In genomic region chr3:177674186-177674585, GRCh38 we compare ENCODE assay signal across 18 cellular contexts.
DNase-seq lines count a peak whose midpoint lies in the region; ATAC-seq and TF ChIP-seq lines count a peak whose summit lies in the region.
"Had no signal": no experiment of that assay in that cellular context is flagged by ENCODE, and none has a peak within 500 bp of the region (broad histone marks: within the 10 kb centered on the region; RNA-seq: fewer than 3 reads in every experiment).

No MANE protein-coding gene starts in this region.

- H3F3A ChIP-seq in SK-N-SH (replicated peaks; ENCODE audit: insufficient read depth), result no peaks in the 10 kb centered on the region

- H4K20me1 ChIP-seq in SK-N-SH (ENCODE audit: insufficient read depth) (no peaks in the 10 kb centered on the region), osteoblast (ENCODE audit: insufficient read depth, low read length) (no peaks in the 10 kb centered on the region)

- H2AFZ ChIP-seq in SK-N-SH (ENCODE audit: low read depth) (no peak overlapping the region; the same call in 1 of the 2 replicates), osteoblast (ENCODE audit: low read length) (peak overlapping the region; percentile 67)
- H2AFZ ChIP-seq: PC-9 had no signal

- CTCF ChIA-PET in SK-N-SH (lab: Yijun Ruan, JAX), result no interaction called here

- H3K27me3 Mint-ChIP-seq in brain, result peaks cover 6% of the 10 kb centered on the region

- DNase-seq in SK-N-SH (no peak), osteoblast (ENCODE audit: insufficient read length, low spot score, missing footprints) (no peak), head of caudate nucleus (no peak), sigmoid colon (no peak)
- DNase-seq in stimulated activated CD4-positive, alpha-beta T cell treated with anti-CD3 and anti-CD28 coated beads, Interleukin-4, amount 100 ng/mL, for 1 hour, result no peak
- DNase-seq: C1 segment of cervical spinal cord; CD8-positive, alpha-beta T cell; MM.1S; NCI-H1048; NCI-H1417 treated with DMSO at 0.1 percent for 48 hours; NCI-H187; PC-9; RPMI8226; SHP77 had no signal

- H3K4me3 Mint-ChIP-seq in brain, result no peak overlapping the region
- H3K4me3 Mint-ChIP-seq: CD8-positive, alpha-beta T cell had no signal

- no peak overlapping the region for H3K4me2 ChIP-seq in SK-N-SH
- no peak overlapping the region for H3K4me2 ChIP-seq in osteoblast (ENCODE audit: insufficient read depth, low read length)
- H3K4me2 ChIP-seq: PC-9 had no signal

- no peak for TF ChIP-seq POLR2A in sigmoid colon (IDR thresholded peaks at IDR 0.05)

- H3K9me3 ChIP-seq in SK-N-SH (no peaks in the 10 kb centered on the region), osteoblast (ENCODE audit: low read depth, low read length) (no peaks in the 10 kb centered on the region), sigmoid colon (no peaks in the 10 kb centered on the region)

- TF ChIP-seq EP300 in SK-N-SH (IDR thresholded peaks at IDR 0.05; ENCODE audit: borderline replicate concordance in 1 of 2, low read depth in 1 of 2, low read length in 1 of 2) (no peak), sigmoid colon (IDR thresholded peaks at IDR 0.05) (no peak)

- H3K4me3 ChIP-seq in SK-N-SH (ENCODE audit: low read depth in 2 of 2, low read length in 1 of 2) (no peak overlapping the region), osteoblast (ENCODE audit: insufficient read depth, low read length) (no peak overlapping the region), sigmoid colon (no peak overlapping the region)
- H3K4me3 ChIP-seq: PC-9 had no signal

- peaks cover 0 to 11% of the 10 kb centered on the region in 2 experiments; a peak in 3 of 4 replicates for H3K4me1 ChIP-seq in SK-N-SH (ENCODE audit: control insufficient read depth in 1 of 2, insufficient read depth in 2 of 2, low read depth in 1 of 2, low read length in 1 of 2)
- peaks cover 11% of the 10 kb centered on the region for H3K4me1 ChIP-seq in osteoblast (ENCODE audit: insufficient read depth, low read length)
- peaks cover 0 to 31% (median 23%) of the 10 kb centered on the region in 4 donors for H3K4me1 ChIP-seq in sigmoid colon

- POLR2A ChIA-PET in SK-N-SH (lab: Yijun Ruan, JAX), result no interaction called here

- peak; percentile 30; the same call in 1 of the 3 replicates for ATAC-seq in SK-N-SH treated with all-trans-retinoic acid at 6 μM for 48 hours
- no peak for ATAC-seq in GM18909 (IDR thresholded peaks at IDR 0.05; ENCODE audit: poor library complexity, unreplicated experiment)
- ATAC-seq: CD8-positive, alpha-beta T cell had no signal

- H3K27ac Mint-ChIP-seq in brain, result peak overlapping the region in 4 of 5 experiments; percentile 11 to 53 (median 38)
- H3K27ac Mint-ChIP-seq: CD8-positive, alpha-beta T cell had no signal

- H3K36me3 Mint-ChIP-seq in brain, result no peaks in the 10 kb centered on the region
- H3K36me3 Mint-ChIP-seq: CD8-positive, alpha-beta T cell had no signal

- 99% methylated on average over 3 of the region's 3 CpGs for whole genome bisulfite sequencing in SK-N-SH (ENCODE audit: low lambda C conversion rate)
- 93 to 97% methylated on average over 3 of the region's 3 CpGs for WGBS in sigmoid colon, 2 donors

- H3K9me3 Mint-ChIP-seq in brain, result peaks cover 0 to 7% (median 0%) of the 10 kb centered on the region in 5 experiments
- H3K9me3 Mint-ChIP-seq: CD8-positive, alpha-beta T cell had no signal

- peaks cover 58% of the 10 kb centered on the region for H3K4me1 Mint-ChIP-seq in brain

- TF ChIP-seq RAD21 in SK-N-SH (IDR thresholded peaks at IDR 0.05; ENCODE audit: low read length), result no peak

- TF ChIP-seq CTCF in SK-N-SH (IDR thresholded peaks at IDR 0.05) (no peak), brain (conservative IDR thresholded peaks at IDR 0.05) (no peak), osteoblast (IDR thresholded peaks at IDR 0.05; ENCODE audit: extremely low read depth, low read depth, low read length) (no peak), sigmoid colon (IDR thresholded peaks at IDR 0.05) (no peak)

- no peaks in the 10 kb centered on the region for H3K9me2 ChIP-seq in SK-N-SH

- H3K9ac ChIP-seq in SK-N-SH, result no peak overlapping the region

- H3K79me2 ChIP-seq in SK-N-SH (ENCODE audit: insufficient read depth) (no peaks in the 10 kb centered on the region), osteoblast (ENCODE audit: insufficient read depth, low read length) (no peaks in the 10 kb centered on the region)

- H3K36me3 ChIP-seq in SK-N-SH (replicated peaks in 1 of 2; ENCODE audit: control insufficient read depth in 1 of 2, insufficient read depth in 2 of 2, low read length in 1 of 2) (no peaks in the 10 kb centered on the region), osteoblast (ENCODE audit: insufficient read depth, low read length) (no peaks in the 10 kb centered on the region), sigmoid colon (no peaks in the 10 kb centered on the region)

- intact Hi-C loops in head of caudate nucleus (cut with DNase I) (no loop called here), sigmoid colon (cut with DNase I) (no loop called here)

- H3K27me3 ChIP-seq in SK-N-SH (ENCODE audit: insufficient read depth) (no peaks in the 10 kb centered on the region), osteoblast (ENCODE audit: insufficient read depth, low read length) (no peaks in the 10 kb centered on the region), sigmoid colon (no peaks in the 10 kb centered on the region)

- H3K27ac ChIP-seq in SK-N-SH (ENCODE audit: low read depth in 2 of 2, low read length in 1 of 2), result no peak overlapping the region
- H3K27ac ChIP-seq in osteoblast (ENCODE audit: low read depth, low read length), result peak overlapping the region; percentile 70
- H3K27ac ChIP-seq in sigmoid colon, result peak overlapping the region in 1 of 4 donors; percentile 61
- H3K27ac ChIP-seq: 22Rv1, PC-9 had no signal

TF ChIP-seq in SK-N-SH treated with all-trans-retinoic acid at 6 μM for 48 hours, 23 proteins besides CTCF, POLR2A, EP300 and RAD21 (continues in another document):
- TF ChIP-seq RARB (CRISPR knock-in tag; IDR thresholded peaks at IDR 0.05) (no peak), CSRNP3 (CRISPR knock-in tag; IDR thresholded peaks at IDR 0.05) (no peak), OSR1 (CRISPR knock-in tag; IDR thresholded peaks at IDR 0.05) (no peak), TCF4 (CRISPR knock-in tag; IDR thresholded peaks at IDR 0.05; ENCODE audit: borderline replicate concordance) (no peak), ZC3H10 (CRISPR knock-in tag; IDR thresholded peaks at IDR 0.05) (no peak), BACH2 (CRISPR knock-in tag; IDR thresholded peaks at IDR 0.05; ENCODE audit: borderline replicate concordance) (no peak), ZNF70 (CRISPR knock-in tag; IDR thresholded peaks at IDR 0.05) (no peak), ZNF8 (CRISPR knock-in tag; IDR thresholded peaks at IDR 0.05) (no peak)

TF ChIP-seq in SK-N-SH, 30 proteins besides CTCF, POLR2A, EP300 and RAD21 (continues in another document):
- TF ChIP-seq FOSL2 (IDR thresholded peaks at IDR 0.05; ENCODE audit: borderline replicate concordance, low read depth) (no peak), SMC3 (IDR thresholded peaks at IDR 0.05; ENCODE audit: low read depth, low read length) (no peak), USF1 (IDR thresholded peaks at IDR 0.05; ENCODE audit: borderline replicate concordance, low read depth) (no peak), YY1 (IDR thresholded peaks at IDR 0.05; ENCODE audit: low read depth) (no peak), GATA2 (CRISPR knock-in tag; IDR thresholded peaks at IDR 0.05) (no peak), MXI1 (IDR thresholded peaks at IDR 0.05; ENCODE audit: low read depth, low read length) (no peak), JUND (IDR thresholded peaks at IDR 0.05) (no peak)
- TF ChIP-seq, protein P1, sequence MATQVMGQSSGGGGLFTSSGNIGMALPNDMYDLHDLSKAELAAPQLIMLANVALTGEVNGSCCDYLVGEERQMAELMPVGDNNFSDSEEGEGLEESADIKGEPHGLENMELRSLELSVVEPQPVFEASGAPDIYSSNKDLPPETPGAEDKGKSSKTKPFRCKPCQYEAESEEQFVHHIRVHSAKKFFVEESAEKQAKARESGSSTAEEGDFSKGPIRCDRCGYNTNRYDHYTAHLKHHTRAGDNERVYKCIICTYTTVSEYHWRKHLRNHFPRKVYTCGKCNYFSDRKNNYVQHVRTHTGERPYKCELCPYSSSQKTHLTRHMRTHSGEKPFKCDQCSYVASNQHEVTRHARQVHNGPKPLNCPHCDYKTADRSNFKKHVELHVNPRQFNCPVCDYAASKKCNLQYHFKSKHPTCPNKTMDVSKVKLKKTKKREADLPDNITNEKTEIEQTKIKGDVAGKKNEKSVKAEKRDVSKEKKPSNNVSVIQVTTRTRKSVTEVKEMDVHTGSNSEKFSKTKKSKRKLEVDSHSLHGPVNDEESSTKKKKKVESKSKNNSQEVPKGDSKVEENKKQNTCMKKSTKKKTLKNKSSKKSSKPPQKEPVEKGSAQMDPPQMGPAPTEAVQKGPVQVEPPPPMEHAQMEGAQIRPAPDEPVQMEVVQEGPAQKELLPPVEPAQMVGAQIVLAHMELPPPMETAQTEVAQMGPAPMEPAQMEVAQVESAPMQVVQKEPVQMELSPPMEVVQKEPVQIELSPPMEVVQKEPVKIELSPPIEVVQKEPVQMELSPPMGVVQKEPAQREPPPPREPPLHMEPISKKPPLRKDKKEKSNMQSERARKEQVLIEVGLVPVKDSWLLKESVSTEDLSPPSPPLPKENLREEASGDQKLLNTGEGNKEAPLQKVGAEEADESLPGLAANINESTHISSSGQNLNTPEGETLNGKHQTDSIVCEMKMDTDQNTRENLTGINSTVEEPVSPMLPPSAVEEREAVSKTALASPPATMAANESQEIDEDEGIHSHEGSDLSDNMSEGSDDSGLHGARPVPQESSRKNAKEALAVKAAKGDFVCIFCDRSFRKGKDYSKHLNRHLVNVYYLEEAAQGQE (IDR thresholded peaks at IDR 0.05; ENCODE audit: low read depth, low read length), result no peak
- TF ChIP-seq, protein P2, sequence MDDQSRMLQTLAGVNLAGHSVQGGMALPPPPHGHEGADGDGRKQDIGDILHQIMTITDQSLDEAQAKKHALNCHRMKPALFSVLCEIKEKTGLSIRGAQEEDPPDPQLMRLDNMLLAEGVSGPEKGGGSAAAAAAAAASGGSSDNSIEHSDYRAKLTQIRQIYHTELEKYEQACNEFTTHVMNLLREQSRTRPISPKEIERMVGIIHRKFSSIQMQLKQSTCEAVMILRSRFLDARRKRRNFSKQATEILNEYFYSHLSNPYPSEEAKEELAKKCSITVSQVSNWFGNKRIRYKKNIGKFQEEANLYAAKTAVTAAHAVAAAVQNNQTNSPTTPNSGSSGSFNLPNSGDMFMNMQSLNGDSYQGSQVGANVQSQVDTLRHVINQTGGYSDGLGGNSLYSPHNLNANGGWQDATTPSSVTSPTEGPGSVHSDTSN (IDR thresholded peaks at IDR 0.05), result no peak
